In genomic region chr5:36073595-36074216, GRCh38 we compare ENCODE assay signal across 8 cellular contexts. TPM values are rescaled to one million over a fixed set of nuclear protein-coding genes. Genes with fewer than 3 reads are reported as not detected.
DNase-seq lines count a peak whose midpoint lies in the region; ATAC-seq and TF ChIP-seq lines count a peak whose summit lies in the region.

No MANE protein-coding gene starts in this region.

- no peak for TF ChIP-seq POLR2A in NB4 (IDR thresholded peaks at IDR 0.05; ENCODE audit: extremely low read depth, insufficient read length)

- H3K9me3 ChIP-seq in cardiac muscle cell (ENCODE audit: low read depth) (no peaks in the 10 kb centered on the region), heart right ventricle (no peaks in the 10 kb centered on the region)

- DNase-seq in cardiac muscle cell (ENCODE audit: low read depth in 1 of 2, low spot score in 1 of 2) (peak; percentile 14 to 41), heart right ventricle (no peak), NB4 (ENCODE audit: low read depth) (peak; percentile 64), astrocyte of the spinal cord (ENCODE audit: low read depth, low spot score) (no peak), NK-92 (lab: John Stamatoyannopoulos, UW; ENCODE audit: unreplicated experiment) (no peak), glomerular visceral epithelial cell (ENCODE audit: extremely low spot score) (no peak)
- DNase-seq in central memory CD4-positive, alpha-beta T cell = no peak

- H3K4me1 ChIP-seq in cardiac muscle cell (ENCODE audit: low read depth) (no peaks in the 10 kb centered on the region), heart right ventricle (no peaks in the 10 kb centered on the region)

- no peak for ATAC-seq in heart right ventricle
- peak; percentile 75 for ATAC-seq in HG02678 (IDR thresholded peaks at IDR 0.05; ENCODE audit: unreplicated experiment)

- no peak overlapping the region for H3K27ac ChIP-seq in cardiac muscle cell
- H3K27ac ChIP-seq in heart right ventricle = no peak overlapping the region

- no peaks in the 10 kb centered on the region for H3K36me3 ChIP-seq in cardiac muscle cell
- no peaks in the 10 kb centered on the region for H3K36me3 ChIP-seq in heart right ventricle

- intact Hi-C loops in heart right ventricle (cut with DNase I) = no loop called here

- 40 to 51% methylated on average over 3 of the region's 3 CpGs for WGBS in heart right ventricle, 2 donors

- H3K4me3 ChIP-seq in cardiac muscle cell (no peak overlapping the region), heart right ventricle (no peak overlapping the region), NB4 (ENCODE audit: low read depth, low read length) (no peak overlapping the region), astrocyte of the spinal cord (ENCODE audit: low read depth, low read length) (no peak overlapping the region)

- in situ Hi-C loops in astrocyte of the spinal cord (cut with HindIII; ENCODE audit: low sequenced_read_pairs) = no loop called here

- TF ChIP-seq CTCF in cardiac muscle cell (IDR thresholded peaks at IDR 0.05; ENCODE audit: low read depth, low read length) (peak; percentile 24), heart right ventricle (IDR thresholded peaks at IDR 0.05) (peak in 1 of 9 donors; percentile 11), NB4 (IDR thresholded peaks at IDR 0.05; ENCODE audit: low read depth, low read length) (peak; percentile 62), astrocyte of the spinal cord (IDR thresholded peaks at IDR 0.05; ENCODE audit: low read depth, low read length) (peak; percentile 14)

- H3K27me3 ChIP-seq in cardiac muscle cell = peaks cover 9% of the 10 kb centered on the region
- H3K27me3 ChIP-seq in heart right ventricle = peaks cover 0 to 5% (median 0%) of the 10 kb centered on the region in 7 donors

RNA-seq across cellular contexts. Expression of gene UGT3A2, which starts 7.0 kb away (rescaled TPM):
- total RNA-seq in cardiac muscle cell = 2.8 and 4.4 TPM in 2 replicates
- 2.6 and 11.6 TPM in 2 replicates for polyA plus RNA-seq in cardiac muscle cell
- total RNA-seq in heart right ventricle = not detected
- not detected for polyA plus RNA-seq in heart right ventricle

Comparison
In these comparisons a context has a peak if more than half of its experiments do, and no peak if none do; other contexts are left out.
1. DNase-seq: peak in cardiac muscle cell (2 of 2) and NB4 (single experiment); none in heart right ventricle (0 of 2), astrocyte of the spinal cord (single experiment), NK-92 (single experiment), central memory CD4-positive, alpha-beta T cell (single experiment) and glomerular visceral epithelial cell (single experiment).